Comparison of ENCODE assay signal across 22 cellular contexts in genomic region chr4:569958-570667, GRCh38. TPM values are rescaled to one million over a fixed set of nuclear protein-coding genes. Genes with fewer than 3 reads are reported as not detected.
"Had no signal": no experiment of that assay in that cellular context is flagged by ENCODE, and none has a peak within 500 bp of the region (broad histone marks: within the 10 kb centered on the region; RNA-seq: fewer than 3 reads in every experiment).

No MANE protein-coding gene starts in this region.

- H3K27ac ChIP-seq: esophagus squamous epithelium, gastroesophageal sphincter, hepatocyte, neutrophil, ovary, right atrium auricular region had no signal

- H3K27ac Mint-ChIP-seq: dendritic cell treated with granulocyte-macrophage colony-stimulating factor and Interleukin-4, amounts not matched to agents 40 ng/mL and 50 ng/mL, for 4 days; naive thymus-derived CD4-positive, alpha-beta T cell; nephron progenitor cell had no signal

- H3K4me1 Mint-ChIP-seq: nephron progenitor cell had no signal

- H3K4me3 ChIP-seq: esophagus squamous epithelium, gastroesophageal sphincter, hepatocyte, ovary, right atrium auricular region had no signal

- H3K27me3 ChIP-seq: ovary had no signal

- ATAC-seq: gastroesophageal sphincter; left cardiac atrium; naive thymus-derived CD4-positive, alpha-beta T cell had no signal

- H3K36me3 ChIP-seq: esophagus squamous epithelium, gastroesophageal sphincter, neutrophil, ovary, right atrium auricular region had no signal

- H3K4me3 Mint-ChIP-seq: dendritic cell treated with granulocyte-macrophage colony-stimulating factor and Interleukin-4, amounts not matched to agents 40 ng/mL and 50 ng/mL, for 4 days; naive thymus-derived CD4-positive, alpha-beta T cell; nephron progenitor cell had no signal

- DNase-seq: esophagus squamous epithelium; foreskin fibroblast; kidney; left cardiac atrium; mammary epithelial cell; naive thymus-derived CD4-positive, alpha-beta T cell; nephron progenitor cell; ovary; small intestine; stimulated activated CD4-positive, alpha-beta T cell treated with anti-CD3 and anti-CD28 coated beads, Interleukin-12 subunit alpha, Interleukin-12 subunit beta, amount 100 ng/mL, for 4 hours; stimulated activated naive CD4-positive, alpha-beta T cell treated with Interleukin-2 at 50 U/mL for 16 hours; trophoblast cell had no signal

- H3K9me3 ChIP-seq: esophagus squamous epithelium, gastroesophageal sphincter, neutrophil, right atrium auricular region had no signal

RNA-seq across cellular contexts. Expression of gene TMEM271, which starts 6.0 kb away (rescaled TPM):
- total RNA-seq: epithelial cell of proximal tubule; hepatocyte; kidney; left cardiac atrium; liver; mammary epithelial cell; mesenteric fat pad; mononuclear cell; naive thymus-derived CD4-positive, alpha-beta T cell; ovary; posterior vena cava; right atrium auricular region had no signal
